1 cellular context compared by ENCODE assay signal in genomic region chr1:210917560-210918214, GRCh38.
TF ChIP-seq lines count a peak whose summit lies in the region.

No MANE protein-coding gene starts in this region.

TF ChIP-seq in SK-N-SH treated with all-trans-retinoic acid at 6 μM for 48 hours, 23 proteins besides CTCF, POLR2A, EP300 and RAD21 (continued from another document):
- TF ChIP-seq POU6F1 (CRISPR knock-in tag; IDR thresholded peaks at IDR 0.05; ENCODE audit: borderline replicate concordance, low read depth) (no peak), ZNF8 (CRISPR knock-in tag; IDR thresholded peaks at IDR 0.05) (no peak), RARB (CRISPR knock-in tag; IDR thresholded peaks at IDR 0.05) (no peak), ZFP3 (CRISPR knock-in tag; IDR thresholded peaks at IDR 0.05) (no peak), ESRRG (CRISPR knock-in tag; IDR thresholded peaks at IDR 0.05) (no peak), ARNTL (CRISPR knock-in tag; IDR thresholded peaks at IDR 0.05; ENCODE audit: borderline replicate concordance, low read depth) (no peak)
